In the genomic region with DNA sequence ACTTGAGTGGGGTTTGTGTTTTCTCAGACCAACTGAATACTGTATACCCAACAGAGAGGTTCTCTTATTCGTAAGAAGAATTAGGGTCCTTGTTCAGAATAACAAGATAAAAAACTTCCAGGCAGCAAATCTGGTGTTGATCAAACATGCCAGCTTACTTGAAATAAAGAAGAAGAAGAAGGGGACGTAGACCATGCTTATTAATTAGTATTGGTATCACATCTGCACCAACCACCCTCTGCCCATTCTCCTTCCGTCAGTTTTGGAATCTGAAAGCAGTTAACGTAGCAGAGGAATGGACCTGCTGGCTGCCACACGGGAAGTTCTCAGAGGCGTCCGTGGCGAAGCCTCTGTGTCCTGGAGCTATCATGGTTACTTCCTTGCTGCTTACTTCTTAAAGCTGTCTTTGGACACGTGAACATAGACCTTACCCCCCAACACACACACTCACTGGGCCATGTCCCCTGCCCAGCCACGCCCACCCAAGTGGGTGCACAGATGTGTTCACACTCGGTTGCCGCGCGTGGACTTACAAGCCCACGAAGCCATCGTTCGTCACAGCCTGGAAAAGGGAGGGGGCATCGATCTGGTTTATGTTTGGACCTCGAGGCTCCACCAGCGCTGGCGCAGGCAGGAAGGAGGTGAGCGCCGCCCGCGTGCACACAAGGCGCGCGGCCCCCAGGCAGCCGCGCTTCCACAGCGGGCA, we compare ENCODE assay signal across 8 cellular contexts. TPM values are rescaled to one million over a fixed set of nuclear protein-coding genes. Genes with fewer than 3 reads are reported as not detected.
DNase-seq lines count a peak whose midpoint lies in the region; ATAC-seq and TF ChIP-seq lines count a peak whose summit lies in the region.

No MANE protein-coding gene starts in this region.

- intact Hi-C loops in heart right ventricle (cut with DNase I), result loop anchor here (5.0 to 10.0 kb wide), 16 partner anchors 118 to 500 kb away; no protein-coding TSS in a partner anchor
- intact Hi-C loops in Right ventricle myocardium inferior (cut with DNase I), result loop anchor here (5.0 kb wide), 2 partner anchors 128 to 232 kb away; no protein-coding TSS in a partner anchor

- H3K4me3 Mint-ChIP-seq in activated naive CD8-positive, alpha-beta T cell treated with anti-CD3 and anti-CD28 coated beads, Interleukin-2, amount 10 ng/mL, durations not matched to agents 7 days and 5 days, result peak overlapping the region; percentile 39

- POLR2A ChIA-PET in activated naive CD8-positive, alpha-beta T cell treated with anti-CD3 and anti-CD28 coated beads, Interleukin-2, amount 10 ng/mL, durations not matched to agents 7 days and 5 days (lab: Charles Lee), result interaction anchor here (1.3 kb wide), 1 partner anchor 23 kb away, joined by 3 read pairs; no protein-coding TSS in a partner anchor

- no peaks in the 10 kb centered on the region for H3K9me3 ChIP-seq in heart right ventricle

- H3K4me3 ChIP-seq in heart right ventricle, result peak overlapping the region; percentile 40 to 62 (median 55)

- H3K9me3 Mint-ChIP-seq in activated naive CD8-positive, alpha-beta T cell treated with anti-CD3 and anti-CD28 coated beads, Interleukin-2, amount 10 ng/mL, durations not matched to agents 7 days and 5 days, result no peaks in the 10 kb centered on the region

- peaks cover 25% of the 10 kb centered on the region for H3K4me1 Mint-ChIP-seq in activated naive CD8-positive, alpha-beta T cell treated with anti-CD3 and anti-CD28 coated beads, Interleukin-2, amount 10 ng/mL, durations not matched to agents 7 days and 5 days

- H3K36me3 Mint-ChIP-seq in activated naive CD8-positive, alpha-beta T cell treated with anti-CD3 and anti-CD28 coated beads, Interleukin-2, amount 10 ng/mL, durations not matched to agents 7 days and 5 days, result no peaks in the 10 kb centered on the region

- H3K4me1 ChIP-seq in heart right ventricle, result peaks cover 24 to 52% (median 39%) of the 10 kb centered on the region in 9 donors

- DNase-seq in heart right ventricle (no peak), Right ventricle myocardium inferior (ENCODE audit: missing footprints) (no peak), medulla oblongata (ENCODE audit: extremely low spot score) (peak; percentile 33), NCI-H510A (lab: John Stamatoyannopoulos, UW) (no peak)
- no peak for DNase-seq in activated naive CD8-positive, alpha-beta T cell treated with anti-CD3 and anti-CD28 coated beads, Interleukin-2, amount 10 ng/mL, durations not matched to agents 7 days and 5 days

- H3K27me3 ChIP-seq in heart right ventricle, result peaks cover 11 to 100% (median 34%) of the 10 kb centered on the region in 7 donors

- ATAC-seq in heart right ventricle (no peak), Right ventricle myocardium inferior (no peak), GM21528 (IDR thresholded peaks at IDR 0.05; ENCODE audit: low FRiP score, unreplicated experiment) (no peak), GM18861 (IDR thresholded peaks at IDR 0.05; ENCODE audit: unreplicated experiment) (no peak), HG02798 (IDR thresholded peaks at IDR 0.05; ENCODE audit: poor library complexity, unreplicated experiment) (no peak)
- ATAC-seq in activated naive CD8-positive, alpha-beta T cell treated with anti-CD3 and anti-CD28 coated beads, Interleukin-2, amount 10 ng/mL, durations not matched to agents 7 days and 5 days (ENCODE audit: low read depth), result no peak

- H3K36me3 ChIP-seq in heart right ventricle, result no peaks in the 10 kb centered on the region

- 13 to 16% methylated on average over 30 to 31 of the region's 31 CpGs for WGBS in heart right ventricle, 2 donors

- peak overlapping the region in 1 of 10 donors; percentile 15 for H3K27ac ChIP-seq in heart right ventricle

- H3K27me3 Mint-ChIP-seq in activated naive CD8-positive, alpha-beta T cell treated with anti-CD3 and anti-CD28 coated beads, Interleukin-2, amount 10 ng/mL, durations not matched to agents 7 days and 5 days, result peaks cover 68% of the 10 kb centered on the region

- no peak for TF ChIP-seq CTCF in heart right ventricle (IDR thresholded peaks at IDR 0.05)

- H3K27ac Mint-ChIP-seq in activated naive CD8-positive, alpha-beta T cell treated with anti-CD3 and anti-CD28 coated beads, Interleukin-2, amount 10 ng/mL, durations not matched to agents 7 days and 5 days, result no peak overlapping the region

RNA-seq across cellular contexts. Expression of a gene that starts 4.1 kb away (rescaled TPM):
- total RNA-seq in heart right ventricle, result 10 to 100 TPM in 4 of 10 donors, 1 to 10 TPM in 6; 5.4 to 22.0 (median 8.7) TPM
- 10 to 100 TPM in 1 of 2 donors, 1 to 10 TPM in 1; 2.6 to 27.2 TPM for polyA plus RNA-seq in heart right ventricle
- total RNA-seq in Right ventricle myocardium inferior, result 21.5 TPM
- total RNA-seq in activated naive CD8-positive, alpha-beta T cell treated with anti-CD3 and anti-CD28 coated beads, Interleukin-2, amount 10 ng/mL, durations not matched to agents 7 days and 5 days, result 10 to 100 TPM; 15.2 to 15.8 TPM

RNA-seq across cellular contexts. Expression of a gene that starts 11.6 kb away (rescaled TPM):
- total RNA-seq in heart right ventricle, result 10 to 100 TPM; 16.0 to 31.0 (median 25.4) TPM
- 1 to 10 TPM; 7.7 to 9.9 TPM for polyA plus RNA-seq in heart right ventricle
- total RNA-seq in Right ventricle myocardium inferior, result 16.3 TPM
- 10 to 100 TPM; 34.9 to 35.8 TPM for total RNA-seq in activated naive CD8-positive, alpha-beta T cell treated with anti-CD3 and anti-CD28 coated beads, Interleukin-2, amount 10 ng/mL, durations not matched to agents 7 days and 5 days
